Comparison of ENCODE assay signal across 9 cellular contexts in the genomic region with DNA sequence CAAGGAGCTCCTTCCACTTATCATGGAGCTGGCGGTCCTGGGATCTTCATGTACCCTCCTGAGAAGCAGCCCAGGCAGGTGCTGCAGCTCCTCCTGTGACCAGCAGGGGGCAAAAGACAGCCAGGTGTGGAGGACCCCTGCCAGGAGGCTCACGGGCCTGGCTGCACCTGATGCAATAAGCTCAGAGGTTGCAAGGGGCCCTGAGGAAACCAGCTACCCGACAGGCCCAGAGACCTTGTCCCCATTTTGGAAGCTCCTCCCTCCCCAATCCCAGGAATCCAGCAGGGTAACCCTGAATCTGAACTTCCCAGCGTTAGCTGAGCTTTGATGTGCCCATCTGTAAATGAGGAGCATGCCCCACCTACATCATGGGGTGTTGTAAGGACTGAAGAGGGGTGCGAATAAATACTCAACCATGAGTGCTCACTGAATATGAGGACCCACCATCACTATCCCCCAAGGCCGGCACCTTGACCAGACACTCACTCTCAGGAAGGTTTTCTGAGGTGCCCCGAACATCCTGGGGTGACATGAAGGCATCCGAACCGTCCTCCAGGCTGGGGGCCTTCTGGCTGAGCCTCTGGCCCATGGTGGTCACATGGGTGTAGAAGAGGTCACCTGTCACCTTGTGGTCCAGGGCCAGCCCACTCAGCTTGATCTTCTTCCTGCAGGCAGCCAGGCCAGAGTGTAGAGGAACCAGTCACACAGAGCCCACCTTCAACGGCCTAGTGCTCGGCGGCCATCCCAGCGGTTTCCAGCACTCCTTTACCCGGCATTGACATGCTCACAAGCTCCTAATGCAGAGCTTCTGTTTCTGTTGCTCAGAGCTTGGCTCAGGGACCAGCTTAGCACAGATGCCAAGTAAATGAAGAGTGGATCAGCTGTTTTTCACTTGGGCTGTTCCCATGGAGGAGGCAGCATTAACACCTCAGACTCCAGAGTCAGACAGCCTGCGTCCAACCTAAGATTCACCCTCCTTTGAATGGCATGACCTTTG. TPM values are rescaled to one million over a fixed set of nuclear protein-coding genes. Genes with fewer than 3 reads are reported as not detected.
A peak's percentile ranks its signal among the peaks of the same experiment; 100 is the strongest.
DNase-seq lines count a peak whose midpoint lies in the region; ATAC-seq and TF ChIP-seq lines count a peak whose summit lies in the region.
"Had no signal": no experiment of that assay in that cellular context is flagged by ENCODE, and none has a peak within 500 bp of the region (broad histone marks: within the 10 kb centered on the region; RNA-seq: fewer than 3 reads in every experiment).

No MANE protein-coding gene starts in this region.

- peak; percentile 84 for ATAC-seq in HG02798 (IDR thresholded peaks at IDR 0.05; ENCODE audit: poor library complexity, unreplicated experiment)
- ATAC-seq in psoas muscle, result peak; percentile 64 to 84 (median 72)
- no peak for ATAC-seq in HG03342 (IDR thresholded peaks at IDR 0.05; ENCODE audit: unreplicated experiment)
- ATAC-seq in GM21528 (IDR thresholded peaks at IDR 0.05; ENCODE audit: low FRiP score, unreplicated experiment), result no peak

- intact Hi-C loops in psoas muscle (cut with DNase I), result loop anchor here in 1 of 2 donors (2.0 kb wide), 1 partner anchor 33 kb away; no protein-coding TSS in a partner anchor

- H3K4me3 ChIP-seq in fibroblast of pulmonary artery (replicated peaks; ENCODE audit: low read depth, low read length) (no peak overlapping the region), psoas muscle (no peak overlapping the region)

- no peaks in the 10 kb centered on the region for H3K9me3 ChIP-seq in psoas muscle

- 43 to 55% (median 44%) methylated on average over 15 of the region's 15 CpGs for WGBS in psoas muscle, 3 donors

- H3K36me3 ChIP-seq in psoas muscle (ENCODE audit: insufficient read depth in 1 of 2, low read depth in 1 of 2), result peaks cover 0 to 37% of the 10 kb centered on the region in 2 donors

- H3K27me3 ChIP-seq in psoas muscle (ENCODE audit: insufficient read depth in 3 of 3, low read length in 2 of 3), result no peaks in the 10 kb centered on the region

- DNase-seq in GM13976 (ENCODE audit: low spot score), result peak; percentile 81
- peak; percentile 66 for DNase-seq in NCI-H748 (lab: John Stamatoyannopoulos, UW; ENCODE audit: unreplicated experiment)
- DNase-seq in activated T-cell treated with anti-CD3 and anti-CD28 coated beads for 48 hours (ENCODE audit: low read depth), result peak; percentile 64
- peak; percentile 39 for DNase-seq in fibroblast of pulmonary artery (ENCODE audit: low read depth)
- DNase-seq in psoas muscle, result peak; percentile 46 to 72

- peak; percentile 94 for TF ChIP-seq CTCF in GM13976 (IDR thresholded peaks at IDR 0.05; ENCODE audit: borderline replicate concordance, control extremely low read depth, extremely low read depth, insufficient read depth, missing control alignments)
- peak; percentile 96 for TF ChIP-seq CTCF in fibroblast of pulmonary artery (IDR thresholded peaks at IDR 0.05; ENCODE audit: low read length, missing control alignments)
- peak; percentile 86 for TF ChIP-seq CTCF in psoas muscle (IDR thresholded peaks at IDR 0.05)

- H3K27ac ChIP-seq in psoas muscle, result peak overlapping the region; percentile 56

- H3K4me1 ChIP-seq in psoas muscle, result peaks cover 5% of the 10 kb centered on the region

- in situ Hi-C loops in GM13976 (cut with MboI; ENCODE audit: low sequenced_read_pairs, unreplicated experiment), result loop anchor here (10.0 kb wide), 1 partner anchor 151 kb away; a partner anchor contains a TSS

RNA-seq across cellular contexts. Expression of a gene that starts 21.7 kb away (rescaled TPM):
- total RNA-seq in psoas muscle, result 10 to 100 TPM in 1 of 4 donors, 1 to 10 TPM in 3; 4.1 to 15.3 (median 7.1) TPM
- 10 to 100 TPM in 1 of 3 donors, 1 to 10 TPM in 2; 3.5 to 13.7 (median 7.5) TPM for polyA plus RNA-seq in psoas muscle

RNA-seq across cellular contexts. Expression of a gene that starts 33.5 kb away (rescaled TPM):
- total RNA-seq in psoas muscle, result 1 to 10 TPM in 1 of 4 donors, under 1 TPM in 3; 0.77 to 1.1 (median 0.84) TPM
- polyA plus RNA-seq in psoas muscle, result under 1 TPM; 0.44 to 0.61 (median 0.49) TPM

RNA-seq across cellular contexts. Expression of a gene that starts 36.7 kb away (rescaled TPM):
- total RNA-seq in psoas muscle, result 10 to 100 TPM; 55.0 to 90.0 (median 73.0) TPM
- polyA plus RNA-seq in psoas muscle, result 100 to 1,000 TPM in 2 of 3 donors, 10 to 100 TPM in 1; 97.7 to 149 (median 112) TPM

RNA-seq across cellular contexts. Expression of a gene that starts 43.6 kb away (rescaled TPM):
- 100 to 1,000 TPM in 1 of 4 donors, 10 to 100 TPM in 2, 1 to 10 TPM in 1; 7.6 to 118 (median 36.9) TPM for total RNA-seq in psoas muscle
- polyA plus RNA-seq in psoas muscle, result 10 to 100 TPM in 2 of 3 donors, 1 to 10 TPM in 1; 6.7 to 19.7 (median 14.9) TPM
- total RNA-seq: glomerular endothelial cell had no signal

Comparison
In these comparisons a context has a peak if more than half of its experiments do, and no peak if none do; other contexts are left out.
1. ATAC-seq: peak in HG02798 (single experiment) and psoas muscle (4 of 4); none in HG03342 (single experiment) and GM21528 (single experiment).
2. Peak in every context shown above with its lines, with median percentiles within 50 percentile points of each other: DNase-seq and CTCF ChIP-seq.